In the genomic region with DNA sequence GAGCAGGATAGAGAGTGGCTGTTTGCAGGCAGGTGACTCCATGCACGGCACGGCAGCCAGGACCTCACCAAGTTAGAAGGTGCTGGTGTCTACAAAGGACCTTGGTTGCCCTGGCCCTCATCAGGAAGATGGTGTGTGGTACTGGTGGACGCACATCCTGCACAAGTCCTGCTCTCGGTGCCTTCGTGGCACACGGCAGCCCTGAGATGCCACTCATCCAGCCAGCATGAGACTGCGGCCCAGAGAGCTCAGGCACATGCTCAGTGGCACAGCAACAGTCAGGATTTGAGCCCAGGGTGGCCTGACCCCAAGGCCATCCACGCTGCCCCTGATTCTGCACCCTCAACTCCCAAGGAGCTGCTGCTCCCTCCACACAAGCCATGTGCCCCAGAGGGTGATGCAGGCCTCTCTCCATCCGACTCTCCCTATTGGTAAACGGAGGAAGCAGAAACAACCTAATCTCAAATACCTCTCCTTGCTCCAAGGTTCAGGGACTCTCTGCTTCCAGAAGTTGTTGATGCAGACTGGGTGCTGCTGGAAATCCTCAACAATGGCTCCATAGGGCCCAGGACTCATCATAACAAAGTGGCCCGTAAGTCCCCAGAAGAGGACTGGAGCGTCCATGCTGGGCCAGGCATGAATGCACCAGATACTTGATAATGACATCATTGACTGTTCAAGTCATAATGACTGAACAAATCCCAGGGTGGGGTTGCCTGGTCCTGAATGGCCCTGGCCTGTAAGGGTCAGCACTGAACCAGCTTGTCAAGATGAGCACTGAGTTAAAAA, we compare ENCODE assay signal across 16 cellular contexts.
"Had no signal": no experiment of that assay in that cellular context is flagged by ENCODE, and none has a peak within 500 bp of the region (broad histone marks: within the 10 kb centered on the region; RNA-seq: fewer than 3 reads in every experiment).

No MANE protein-coding gene starts in this region.

- H3K36me3 ChIP-seq: esophagus squamous epithelium, left lung, uterus had no signal

- H3K27me3 ChIP-seq: hepatocyte, left lung, neural progenitor cell, uterus had no signal

- FAIRE-seq: astrocyte, endothelial cell of umbilical vein, keratinocyte had no signal

- H3K4me1 ChIP-seq: neural progenitor cell, uterus had no signal

- H3K9ac ChIP-seq: neural progenitor cell, parathyroid adenoma had no signal

- H3K27ac Mint-ChIP-seq: neural progenitor cell had no signal

- H2AFZ ChIP-seq: hepatocyte, neural progenitor cell, parathyroid adenoma had no signal

- H3K4me3 Mint-ChIP-seq: activated T-cell treated with anti-CD3 and anti-CD28 coated beads, Interleukin-2, amount 50 U/mL, for 4 hours; neural progenitor cell had no signal

- ATAC-seq: activated T-cell treated with anti-CD3 and anti-CD28 coated beads, Interleukin-2, amount 50 U/mL, for 4 hours had no signal

- H3K36me3 Mint-ChIP-seq: neural progenitor cell had no signal

- H3K79me2 ChIP-seq: hepatocyte, parathyroid adenoma had no signal

- H3K27ac ChIP-seq: esophagus squamous epithelium, hepatocyte, left lung, neural progenitor cell, parathyroid adenoma, uterus, VCaP had no signal

- H3K4me3 ChIP-seq: esophagus squamous epithelium, hepatocyte, left lung, neural progenitor cell, uterus had no signal

- H3K4me2 ChIP-seq: hepatocyte, neural progenitor cell had no signal

- DNase-seq: activated CD4-positive, alpha-beta T cell treated with anti-CD3 and anti-CD28 coated beads, Interleukin-2, amount 50 U/mL, for 48 hours; activated effector memory CD4-positive, alpha-beta T cell treated with Interleukin-2 at 50 U/mL for 16 hours; activated naive CD4-positive, alpha-beta T cell treated with anti-CD3 and anti-CD28 coated beads, Interleukin-2, amount 50 U/mL, for 16 hours; activated T-cell treated with anti-CD3 and anti-CD28 coated beads, Interleukin-2, amount 50 U/mL, for 4 hours; effector CD4-positive, alpha-beta T cell; esophagus squamous epithelium; left lung; mammary epithelial cell; uterus had no signal
